1 cellular context compared by ENCODE assay signal in the genomic region with DNA sequence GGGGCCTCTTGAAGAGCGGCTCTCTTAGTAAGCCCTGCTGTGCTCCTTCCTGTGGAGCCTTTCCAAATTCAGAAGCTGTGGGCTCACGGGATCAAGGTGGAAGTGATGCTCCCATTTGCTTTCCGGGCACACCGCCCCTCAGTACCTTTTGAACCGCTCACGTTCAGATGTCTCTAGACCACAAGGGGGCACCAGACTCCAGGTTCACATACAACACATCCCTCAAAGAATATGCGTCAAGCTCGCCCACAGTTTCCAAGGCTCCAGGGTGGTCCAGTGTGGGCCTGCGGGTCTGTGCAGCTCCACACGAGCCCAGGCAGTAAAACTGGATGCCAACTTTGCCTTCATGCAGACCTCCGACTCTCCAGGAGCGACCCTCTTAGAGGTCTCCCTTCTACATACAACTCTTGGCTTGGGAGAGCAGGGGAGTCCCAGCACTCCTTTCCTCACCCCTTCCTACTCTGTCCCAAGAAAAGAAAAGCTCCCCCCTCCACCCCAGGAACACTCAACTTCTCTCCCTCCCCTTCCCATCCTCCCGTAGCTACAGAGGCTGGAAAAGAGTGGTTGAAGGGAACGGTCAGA.
TF ChIP-seq lines count a peak whose summit lies in the region.

No MANE protein-coding gene starts in this region.

TF ChIP-seq in H1, 55 proteins besides CTCF, POLR2A, EP300 and RAD21:
- TF ChIP-seq E2F6 (IDR thresholded peaks at IDR 0.05) (no peak), CREB1 (IDR thresholded peaks at IDR 0.05) (no peak), SP1 (IDR thresholded peaks at IDR 0.05; ENCODE audit: low read depth, low read length) (no peak), RFX5 (IDR thresholded peaks at IDR 0.05; ENCODE audit: borderline replicate concordance, low read depth, low read length) (no peak)
TF ChIP-seq in H1: peak in this region for 0.
